1 cellular context compared by ENCODE assay signal in the genomic region with DNA sequence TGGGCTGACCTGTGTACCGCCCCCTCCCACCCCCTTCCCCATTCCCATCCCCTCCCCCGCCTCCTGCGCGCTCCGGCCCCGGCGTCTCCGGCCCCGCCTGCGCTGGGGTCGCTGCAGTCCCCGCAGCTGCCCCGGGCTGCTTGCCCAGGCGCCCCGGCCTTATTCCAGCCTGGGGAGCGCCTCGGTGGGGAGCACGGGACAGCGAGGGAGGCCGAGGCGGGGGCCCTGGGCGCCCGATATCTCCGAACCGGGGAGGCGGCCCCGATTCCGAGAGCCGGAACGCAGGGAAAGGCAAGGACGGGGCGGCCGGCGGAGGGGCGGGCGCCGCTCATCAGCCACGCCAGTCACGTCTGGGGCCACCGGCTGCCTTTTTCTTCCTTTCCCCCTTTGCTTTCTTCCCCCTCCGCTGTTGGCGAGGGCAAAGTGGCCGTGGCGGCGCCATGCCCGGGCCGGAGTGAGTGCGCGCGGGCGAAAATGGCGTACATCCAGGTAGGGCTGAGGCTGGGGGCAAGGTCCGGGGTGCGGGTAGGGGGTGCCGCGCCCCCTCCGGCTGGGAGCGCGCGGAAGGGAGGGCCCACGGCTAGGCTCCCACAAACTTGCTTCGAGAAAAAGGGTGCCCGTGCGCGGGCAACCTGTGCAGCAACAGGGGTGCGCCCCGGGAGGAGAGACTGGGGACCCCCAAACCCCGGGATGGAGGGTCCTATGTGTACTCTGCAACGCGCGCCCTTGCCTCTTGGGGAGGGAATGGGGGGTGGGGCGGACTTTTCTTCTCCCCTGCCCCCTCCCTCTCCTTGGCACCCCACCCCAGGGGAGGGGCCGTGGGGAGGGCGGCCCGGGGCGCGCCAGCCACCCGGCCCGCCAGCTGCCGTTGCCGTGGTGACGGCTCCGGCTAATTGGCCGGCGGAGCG.
A peak's percentile ranks its signal among the peaks of the same experiment; 100 is the strongest.
TF ChIP-seq lines count a peak whose summit lies in the region.

A gene with protein sequence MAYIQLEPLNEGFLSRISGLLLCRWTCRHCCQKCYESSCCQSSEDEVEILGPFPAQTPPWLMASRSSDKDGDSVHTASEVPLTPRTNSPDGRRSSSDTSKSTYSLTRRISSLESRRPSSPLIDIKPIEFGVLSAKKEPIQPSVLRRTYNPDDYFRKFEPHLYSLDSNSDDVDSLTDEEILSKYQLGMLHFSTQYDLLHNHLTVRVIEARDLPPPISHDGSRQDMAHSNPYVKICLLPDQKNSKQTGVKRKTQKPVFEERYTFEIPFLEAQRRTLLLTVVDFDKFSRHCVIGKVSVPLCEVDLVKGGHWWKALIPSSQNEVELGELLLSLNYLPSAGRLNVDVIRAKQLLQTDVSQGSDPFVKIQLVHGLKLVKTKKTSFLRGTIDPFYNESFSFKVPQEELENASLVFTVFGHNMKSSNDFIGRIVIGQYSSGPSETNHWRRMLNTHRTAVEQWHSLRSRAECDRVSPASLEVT (plus strand): TSS at position 68 of the 908 bp plus-strand sequence. CDS start 407 bp downstream, at position 475.

TF ChIP-seq in H1, 55 proteins besides CTCF, POLR2A, EP300 and RAD21 (continued from another document):
- TF ChIP-seq, protein P1, sequence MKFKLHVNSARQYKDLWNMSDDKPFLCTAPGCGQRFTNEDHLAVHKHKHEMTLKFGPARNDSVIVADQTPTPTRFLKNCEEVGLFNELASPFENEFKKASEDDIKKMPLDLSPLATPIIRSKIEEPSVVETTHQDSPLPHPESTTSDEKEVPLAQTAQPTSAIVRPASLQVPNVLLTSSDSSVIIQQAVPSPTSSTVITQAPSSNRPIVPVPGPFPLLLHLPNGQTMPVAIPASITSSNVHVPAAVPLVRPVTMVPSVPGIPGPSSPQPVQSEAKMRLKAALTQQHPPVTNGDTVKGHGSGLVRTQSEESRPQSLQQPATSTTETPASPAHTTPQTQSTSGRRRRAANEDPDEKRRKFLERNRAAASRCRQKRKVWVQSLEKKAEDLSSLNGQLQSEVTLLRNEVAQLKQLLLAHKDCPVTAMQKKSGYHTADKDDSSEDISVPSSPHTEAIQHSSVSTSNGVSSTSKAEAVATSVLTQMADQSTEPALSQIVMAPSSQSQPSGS (IDR thresholded peaks at IDR 0.05; ENCODE audit: low read length) = no peak
- TF ChIP-seq PHF8 (conservative IDR thresholded peaks at IDR 0.05; ENCODE audit: low read depth, low read length) = peak; percentile 44; the same call in 1 of the 2 replicates
- TF ChIP-seq RXRA (IDR thresholded peaks at IDR 0.05; ENCODE audit: insufficient read depth, low read depth, low read length) = no peak
- TF ChIP-seq ASH2L (IDR thresholded peaks at IDR 0.05; ENCODE audit: low read length) = peak; percentile 39
- TF ChIP-seq BACH1 (IDR thresholded peaks at IDR 0.05; ENCODE audit: low read length) = no peak
- TF ChIP-seq, protein P2, sequence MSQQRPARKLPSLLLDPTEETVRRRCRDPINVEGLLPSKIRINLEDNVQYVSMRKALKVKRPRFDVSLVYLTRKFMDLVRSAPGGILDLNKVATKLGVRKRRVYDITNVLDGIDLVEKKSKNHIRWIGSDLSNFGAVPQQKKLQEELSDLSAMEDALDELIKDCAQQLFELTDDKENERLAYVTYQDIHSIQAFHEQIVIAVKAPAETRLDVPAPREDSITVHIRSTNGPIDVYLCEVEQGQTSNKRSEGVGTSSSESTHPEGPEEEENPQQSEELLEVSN (IDR thresholded peaks at IDR 0.05) = no peak
- peak; percentile 50; the same call in 1 of the 2 replicates for TF ChIP-seq SUZ12 (IDR thresholded peaks at IDR 0.05; ENCODE audit: low read length)
- no peak for TF ChIP-seq JUN (IDR thresholded peaks at IDR 0.05; ENCODE audit: low read depth, low read length)
- TF ChIP-seq TAF7 (optimal IDR thresholded peaks at IDR 0.05; ENCODE audit: borderline replicate concordance, low read depth, low read length) = no peak
- no peak for TF ChIP-seq CREB1 (IDR thresholded peaks at IDR 0.05)
